9 cellular contexts compared by ENCODE assay signal in genomic region chr11:113874096-113874919, GRCh38. TPM values are rescaled to one million over a fixed set of nuclear protein-coding genes. Genes with fewer than 3 reads are reported as not detected.
DNase-seq lines count a peak whose midpoint lies in the region; ATAC-seq, FAIRE-seq and TF ChIP-seq lines count a peak whose summit lies in the region.
"Had no signal": no experiment of that assay in that cellular context is flagged by ENCODE, and none has a peak within 500 bp of the region (broad histone marks: within the 10 kb centered on the region; RNA-seq: fewer than 3 reads in every experiment).

No MANE protein-coding gene starts in this region.

- no peak for TF ChIP-seq CTCF in A549 (IDR thresholded peaks at IDR 0.05)
- no peak for TF ChIP-seq CTCF in foreskin fibroblast (IDR thresholded peaks at IDR 0.05; ENCODE audit: low read depth, low read length)
- TF ChIP-seq CTCF in psoas muscle (IDR thresholded peaks at IDR 0.05) = no peak

- TF ChIP-seq EP300 in A549 (IDR thresholded peaks at IDR 0.05) = no peak

- peak overlapping the region; percentile 73 for H3K9ac ChIP-seq in SK-N-MC (ENCODE audit: insufficient read length)

- no peaks in the 10 kb centered on the region for H3K9me3 ChIP-seq in A549
- no peaks in the 10 kb centered on the region for H3K9me3 ChIP-seq in SK-N-MC (ENCODE audit: low read depth, low read length)
- no peaks in the 10 kb centered on the region for H3K9me3 ChIP-seq in psoas muscle

- peaks cover 11% of the 10 kb centered on the region; the same call in 2 of the 3 replicates for H3K4me1 ChIP-seq in A549
- peaks cover 30% of the 10 kb centered on the region for H3K4me1 ChIP-seq in psoas muscle

- peak in 1 of 2 experiments; percentile 7 for DNase-seq in A549 (ENCODE audit: low read depth in 1 of 2, low spot score in 1 of 2)
- DNase-seq in SK-N-MC (ENCODE audit: low read depth, low spot score) = no peak
- peak in 1 of 2 donors; percentile 46 for DNase-seq in foreskin fibroblast
- DNase-seq in psoas muscle = no peak

- H3K4me2 ChIP-seq in A549 = peak overlapping the region; percentile 69

- H3K27ac ChIP-seq in A549 (peak overlapping the region; percentile 82 to 96), SK-N-MC (no peak overlapping the region), psoas muscle (peak overlapping the region; percentile 94)

- no peak for TF ChIP-seq POLR2A in A549 (IDR thresholded peaks at IDR 0.05; ENCODE audit: low read length)

- POLR2A ChIA-PET in A549 (lab: Yijun Ruan, JAX) = interaction anchor here (0.6 to 1.6 kb wide), 2 partner anchors 10 to 22 kb away, joined by 3 to 7 read pairs; no protein-coding TSS in a partner anchor

- no peaks in the 10 kb centered on the region for H3K36me3 ChIP-seq in SK-N-MC (ENCODE audit: insufficient read depth, low read length)
- H3K36me3 ChIP-seq in psoas muscle (ENCODE audit: insufficient read depth in 1 of 2, low read depth in 1 of 2) = peaks cover 0 to 4% of the 10 kb centered on the region in 2 donors

- CTCF ChIA-PET in A549 (lab: Yijun Ruan, JAX) = interaction anchor here (1.0 to 3.8 kb wide), 3 partner anchors 22 to 387 kb away, joined by 3 to 15 read pairs (median 6); no protein-coding TSS in a partner anchor

- ATAC-seq in A549 (no peak), GM19395 (IDR thresholded peaks at IDR 0.05; ENCODE audit: unreplicated experiment) (peak; percentile 12), psoas muscle (peak in 1 of 4 donors; percentile 8), GM18861 (IDR thresholded peaks at IDR 0.05; ENCODE audit: unreplicated experiment) (no peak), GM19328 (IDR thresholded peaks at IDR 0.05; ENCODE audit: unreplicated experiment) (no peak), GM18511 (IDR thresholded peaks at IDR 0.05; ENCODE audit: unreplicated experiment) (no peak)

- peak overlapping the region; percentile 81 for H3K4me3 ChIP-seq in A549
- peak overlapping the region; percentile 82 for H3K4me3 ChIP-seq in SK-N-MC
- peak overlapping the region; percentile 81 to 83 for H3K4me3 ChIP-seq in foreskin fibroblast (ENCODE audit: low read depth in 1 of 2, low read length in 2 of 2)
- peak overlapping the region; percentile 77 for H3K4me3 ChIP-seq in psoas muscle

- intact Hi-C loops in psoas muscle (cut with DNase I) = no loop called here

- no peak for FAIRE-seq in A549 (lab: Jason Lieb, UNC)

- no peak for TF ChIP-seq RAD21 in A549 (conservative IDR thresholded peaks at IDR 0.05 in 1 of 2, IDR thresholded peaks at IDR 0.05 in 1 of 2)

- 73% methylated on average over 24 of the region's 26 CpGs for WGBS in A549 (ENCODE audit: missing lambda C conversion rate)
- 45 to 64% (median 59%) methylated on average over 19 to 26 of the region's 26 CpGs for WGBS in psoas muscle, 3 donors

- H3K27me3 ChIP-seq in psoas muscle (ENCODE audit: insufficient read depth in 3 of 3, low read length in 2 of 3) = no peaks in the 10 kb centered on the region

TF ChIP-seq in A549, 52 proteins besides CTCF, POLR2A, EP300 and RAD21:
- TF ChIP-seq ZSCAN20 (CRISPR knock-in tag; IDR thresholded peaks at IDR 0.05) = no peak
- TF ChIP-seq EHF (CRISPR knock-in tag; IDR thresholded peaks at IDR 0.05) = no peak
- TF ChIP-seq FOSB (CRISPR knock-in tag; IDR thresholded peaks at IDR 0.05) = no peak
- TF ChIP-seq RCOR1 (IDR thresholded peaks at IDR 0.05; ENCODE audit: low read depth, low read length) = no peak
- TF ChIP-seq ZFP36 (IDR thresholded peaks at IDR 0.05; ENCODE audit: borderline replicate concordance, partially characterized antibody) = no peak
- no peak for TF ChIP-seq FOSL2 (IDR thresholded peaks at IDR 0.05)
- TF ChIP-seq FOSL2 (CRISPR knock-in tag; IDR thresholded peaks at IDR 0.05) = no peak

RNA-seq across cellular contexts. Expression of gene USP28, which starts 1.1 kb away (rescaled TPM):
- polyA plus RNA-seq in A549 (2011; rRNA removed) (31.3 and 41.7 TPM in 2 replicates), A549 (2017; fragmentation: RNase III; extraction: RNeasy Plus Mini Kit Qiagen cat#74134 plus additional on column Dnase treatment) (14.8 to 17.4 TPM (median 15.4 TPM) in 3 replicates), psoas muscle (100 to 1,000 TPM in 1 of 3 donors, 10 to 100 TPM in 2; 35.4 to 224 (median 46.2) TPM)
- 13.5 and 15.4 TPM in 2 replicates for polyA plus RNA-seq in A549 (2012; cell fraction: cytosol; rRNA removed)
- 9.4 and 9.6 TPM in 2 replicates for polyA plus RNA-seq in A549 (2012; cell fraction: nucleus; rRNA removed)
- 19.5 and 28.8 TPM in 2 replicates for polyA minus RNA-seq in A549 (2011; rRNA and poly(A)+ RNA removed)
- total RNA-seq in psoas muscle = 100 to 1,000 TPM in 3 of 4 donors, 10 to 100 TPM in 1; 89.1 to 120 (median 114) TPM

RNA-seq across cellular contexts. Expression of gene HTR3B, which starts 30.3 kb away (rescaled TPM):
- not detected in 2 replicates for polyA plus RNA-seq in A549 (2011; rRNA removed)
- not detected in 2 replicates for polyA plus RNA-seq in A549 (2012; cell fraction: cytosol; rRNA removed)
- polyA plus RNA-seq in A549 (2012; cell fraction: nucleus; rRNA removed) = not detected in 2 replicates
- not detected in 3 replicates for polyA plus RNA-seq in A549 (2017; fragmentation: RNase III; extraction: RNeasy Plus Mini Kit Qiagen cat#74134 plus additional on column Dnase treatment)
- polyA minus RNA-seq in A549 (2011; rRNA and poly(A)+ RNA removed) = not detected in 2 replicates
- not detected for total RNA-seq in psoas muscle
- polyA plus RNA-seq in psoas muscle = under 1 TPM in 1 of 3 donors, not detected in 2; 0.01 TPM
- total RNA-seq: myocyte had no signal
